8 cellular contexts compared by ENCODE assay signal in genomic region chr2:204072443-204073324, GRCh38.
DNase-seq lines count a peak whose midpoint lies in the region; FAIRE-seq and TF ChIP-seq lines count a peak whose summit lies in the region.

No MANE protein-coding gene starts in this region.

- in situ Hi-C loops in ACHN (cut with HindIII; ENCODE audit: low pct_ligation_motif_present, low pct_unique_long_range_greater_than_20kb, low sequenced_read_pairs): no loop called here

- H3K9me2 ChIP-seq in MM.1S (replicated peaks; ENCODE audit: insufficient read depth, low read length): no peaks in the 10 kb centered on the region

- FAIRE-seq in GM12892 (lab: Jason Lieb, UNC): peak; percentile 80

- H3K9ac ChIP-seq in MM.1S (ENCODE audit: low read length): no peak overlapping the region

- no peak overlapping the region for H3K27ac ChIP-seq in MM.1S (ENCODE audit: low read length)

- no peak for TF ChIP-seq POLR2A in GM12892 (IDR thresholded peaks at IDR 0.05; ENCODE audit: low read depth, low read length)

- 0 out of 2 replicates have a peak, but pooled peaks cover under 1% of the 10 kb centered on the region for H3K4me1 ChIP-seq in MM.1S (ENCODE audit: low read length)

- H3K27me3 ChIP-seq in MM.1S (replicated peaks; ENCODE audit: insufficient read depth, low read length): no peaks in the 10 kb centered on the region

- H3K79me2 ChIP-seq in MM.1S (ENCODE audit: low read length): no peaks in the 10 kb centered on the region

- no peaks in the 10 kb centered on the region for H3K36me3 ChIP-seq in MM.1S (replicated peaks; ENCODE audit: insufficient read depth, low read length)

- H4K20me1 ChIP-seq in MM.1S (ENCODE audit: insufficient read depth, low read length): no peaks in the 10 kb centered on the region

- TF ChIP-seq CTCF in MM.1S (IDR thresholded peaks at IDR 0.05; ENCODE audit: low read length) (peak; percentile 71), foreskin fibroblast (IDR thresholded peaks at IDR 0.05; ENCODE audit: low read depth, low read length) (peak; percentile 33)

- H2AFZ ChIP-seq in MM.1S (ENCODE audit: low read length): no peak overlapping the region

- DNase-seq in ACHN (peak; percentile 40), GM12892 (ENCODE audit: insufficient read length) (no peak), MM.1S (peak; percentile 57), foreskin fibroblast (peak in 1 of 2 donors; percentile 8), NCI-H187 (lab: John Stamatoyannopoulos, UW) (no peak), NCI-H226 (no peak)
- DNase-seq in activated CD8-positive, alpha-beta memory T cell treated with anti-CD3 and anti-CD28 coated beads, Interleukin-2, amount 50 U/mL, for 24 hours (ENCODE audit: extremely low read depth): peak; percentile 41
- peak; percentile 8 to 64 for DNase-seq in stimulated activated CD4-positive, alpha-beta T cell treated with anti-CD3 and anti-CD28 coated beads, Interleukin-1b, Interleukin-23, amount 100 ng/mL, for 1 hour (ENCODE audit: low read depth in 2 of 2)

- H3K4me3 ChIP-seq in MM.1S (ENCODE audit: low read length) (no peak overlapping the region), foreskin fibroblast (ENCODE audit: low read depth in 1 of 2, low read length in 2 of 2) (no peak overlapping the region)

- H3F3A ChIP-seq in MM.1S (ENCODE audit: insufficient read depth, low read length): no peaks in the 10 kb centered on the region

- no peak overlapping the region for H3K4me2 ChIP-seq in MM.1S (ENCODE audit: low read depth, low read length)

- H3K9me3 ChIP-seq in MM.1S (replicated peaks; ENCODE audit: insufficient read depth, low read length): no peaks in the 10 kb centered on the region

Comparison
In these comparisons a context has a peak if more than half of its experiments do, and no peak if none do; other contexts are left out.
1. DNase-seq: peak in ACHN (single experiment), MM.1S (single experiment), activated CD8-positive, alpha-beta memory T cell treated with anti-CD3 and anti-CD28 coated beads, Interleukin-2, amount 50 U/mL, for 24 hours (single experiment) and stimulated activated CD4-positive, alpha-beta T cell treated with anti-CD3 and anti-CD28 coated beads, Interleukin-1b, Interleukin-23, amount 100 ng/mL, for 1 hour (2 of 2); none in GM12892 (single experiment), NCI-H187 (0 of 2) and NCI-H226 (single experiment).